Comparison of ENCODE assay signal across 24 cellular contexts in the genomic region with DNA sequence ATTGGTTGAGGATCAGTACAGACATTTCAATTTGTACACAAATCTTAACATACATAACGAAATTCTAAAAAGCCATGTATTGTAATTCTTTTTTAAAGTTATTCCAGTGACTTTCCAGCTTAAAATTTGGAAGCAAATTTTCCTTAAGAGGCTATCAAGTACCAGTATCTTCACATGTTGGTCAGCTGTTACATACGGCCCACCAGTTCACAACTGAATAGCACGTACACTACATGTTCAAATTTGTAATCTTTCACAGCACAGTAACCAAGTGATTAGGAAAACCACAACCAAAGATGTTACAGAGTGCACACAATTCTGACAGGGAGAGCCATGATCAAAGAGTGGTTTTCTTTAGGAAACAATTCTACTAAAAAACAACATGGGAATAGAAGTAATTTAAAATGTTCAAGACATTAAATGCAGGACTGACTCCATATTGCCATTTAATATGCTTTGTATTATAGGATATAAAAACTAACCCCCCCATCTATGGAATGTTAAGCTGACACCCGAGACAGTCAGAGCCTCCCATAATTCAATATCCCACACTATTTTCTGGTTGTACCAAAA. TPM values are rescaled to one million over a fixed set of nuclear protein-coding genes. Genes with fewer than 3 reads are reported as not detected.
"Had no signal": no experiment of that assay in that cellular context is flagged by ENCODE, and none has a peak within 500 bp of the region (broad histone marks: within the 10 kb centered on the region; RNA-seq: fewer than 3 reads in every experiment).

No MANE protein-coding gene starts in this region.

RNA-seq across cellular contexts. Expression of a gene that starts 18.1 kb away (rescaled TPM):
- total RNA-seq: hepatocyte; kidney; kidney epithelial cell; left cardiac atrium; left colon; left lobe of liver; left lung; left ventricle myocardium inferior; left ventricle myocardium superior; lower leg skin; lower lobe of right lung; lung microvascular endothelial cell; mammary epithelial cell; mesenteric fat pad; mesothelial cell of epicardium; mononuclear cell; mucosa of descending colon; mucosa of gallbladder; myocyte; naive thymus-derived CD4-positive, alpha-beta T cell had no signal
- polyA plus RNA-seq: hepatocyte; immature natural killer cell; keratinocyte; liver; lung; mammary epithelial cell; naive thymus-derived CD4-positive, alpha-beta T cell had no signal
